In genomic region chr10:354901-355617, GRCh38 we compare ENCODE assay signal across 30 cellular contexts.
"Had no signal": no experiment of that assay in that cellular context is flagged by ENCODE, and none has a peak within 500 bp of the region (broad histone marks: within the 10 kb centered on the region; RNA-seq: fewer than 3 reads in every experiment).

No MANE protein-coding gene starts in this region.

- H3K4me3 Mint-ChIP-seq: activated B cell treated with CpG ODN at 0.5 μM for 24 hours; activated CD4-positive, alpha-beta memory T cell treated with anti-CD3 and anti-CD28 coated beads for 36 hours; activated CD4-positive, alpha-beta T cell treated with anti-CD3 and anti-CD28 coated beads, Interleukin-2, amount 10 ng/mL, durations not matched to agents 7 days and 5 days; activated naive CD8-positive, alpha-beta T cell treated with anti-CD3 and anti-CD28 coated beads, Interleukin-2, amount 10 ng/mL, durations not matched to agents 7 days and 5 days; activated T-cell treated with anti-CD3 and anti-CD28 coated beads, Interleukin-2, amount 50 U/mL, for 4 hours had no signal

- H3K27ac ChIP-seq: adrenal gland, SJCRH30 had no signal

- H3K36me3 ChIP-seq: SJCRH30 had no signal

- H3K27ac Mint-ChIP-seq: activated B cell treated with CpG ODN at 0.5 μM for 24 hours; activated CD4-positive, alpha-beta memory T cell treated with anti-CD3 and anti-CD28 coated beads for 36 hours; activated CD4-positive, alpha-beta T cell treated with anti-CD3 and anti-CD28 coated beads, Interleukin-2, amount 10 ng/mL, durations not matched to agents 7 days and 5 days; activated naive CD8-positive, alpha-beta T cell treated with anti-CD3 and anti-CD28 coated beads, Interleukin-2, amount 10 ng/mL, durations not matched to agents 7 days and 5 days; T-helper 17 cell had no signal

- H3K9me3 ChIP-seq: adrenal gland, SJCRH30 had no signal

- H3K27me3 Mint-ChIP-seq: activated CD4-positive, alpha-beta memory T cell treated with anti-CD3 and anti-CD28 coated beads for 36 hours; activated CD4-positive, alpha-beta T cell treated with anti-CD3 and anti-CD28 coated beads, Interleukin-2, amount 10 ng/mL, durations not matched to agents 7 days and 5 days; activated naive CD8-positive, alpha-beta T cell treated with anti-CD3 and anti-CD28 coated beads, Interleukin-2, amount 10 ng/mL, durations not matched to agents 7 days and 5 days; T-helper 17 cell had no signal

- ATAC-seq: activated T-cell treated with anti-CD3 and anti-CD28 coated beads, Interleukin-2, amount 50 U/mL, for 4 hours; Panc1; SK-N-SH treated with all-trans-retinoic acid at 6 μM for 48 hours; T-helper 17 cell had no signal

- DNase-seq: activated B cell treated with CpG ODN at 0.5 μM for 24 hours; activated CD4-positive, alpha-beta memory T cell treated with anti-CD3 and anti-CD28 coated beads for 36 hours; activated CD4-positive, alpha-beta T cell treated with anti-CD3 and anti-CD28 coated beads for 1 hour; activated CD4-positive, alpha-beta T cell treated with anti-CD3 and anti-CD28 coated beads, Interleukin-2, amount 10 ng/mL, durations not matched to agents 7 days and 5 days; activated CD8-positive, alpha-beta memory T cell treated with anti-CD3 and anti-CD28 coated beads for 24 hours; activated naive CD4-positive, alpha-beta T cell treated with anti-CD3 and anti-CD28 coated beads, Interleukin-2, amount 50 U/mL, for 16 hours; activated naive CD8-positive, alpha-beta T cell treated with anti-CD3 and anti-CD28 coated beads, Interleukin-2, amount 10 ng/mL, durations not matched to agents 7 days and 5 days; activated T-cell treated with anti-CD3 and anti-CD28 coated beads, Interleukin-2, amount 50 U/mL, for 4 hours; adrenal gland; anterior cingulate cortex; caudate nucleus; Karpas-422; MM.1S; NCI-H1105; NCI-H1436; NCI-H1694 treated with DMSO at 0.1 percent for 48 hours; NCI-H2029 treated with DMSO at 0.1 percent for 48 hours; NCI-H345; NCI-H510A; NCI-H526 treated with DMSO at 0.1 percent for 48 hours; NCI-H82; NK-92 treated with Interleukin-12 subunit alpha and Interleukin-12 subunit beta, amount 100 ng/mL, for 24 hours; OCI-M1; Right ventricle myocardium superior; RPMI8226; SJCRH30; T-helper 17 cell; T-helper 9 cell had no signal

- H3K4me1 ChIP-seq: adrenal gland had no signal

- H3K27me3 ChIP-seq: adrenal gland, SJCRH30 had no signal

- H3K9me3 Mint-ChIP-seq: activated B cell treated with CpG ODN at 0.5 μM for 24 hours; activated CD4-positive, alpha-beta memory T cell treated with anti-CD3 and anti-CD28 coated beads for 36 hours; activated CD4-positive, alpha-beta T cell treated with anti-CD3 and anti-CD28 coated beads, Interleukin-2, amount 10 ng/mL, durations not matched to agents 7 days and 5 days; activated naive CD8-positive, alpha-beta T cell treated with anti-CD3 and anti-CD28 coated beads, Interleukin-2, amount 10 ng/mL, durations not matched to agents 7 days and 5 days; activated T-cell treated with anti-CD3 and anti-CD28 coated beads, Interleukin-2, amount 50 U/mL, for 4 hours had no signal

- H3K4me3 ChIP-seq: adrenal gland, SJCRH30 had no signal

- H3K36me3 Mint-ChIP-seq: activated CD4-positive, alpha-beta memory T cell treated with anti-CD3 and anti-CD28 coated beads for 36 hours; activated naive CD8-positive, alpha-beta T cell treated with anti-CD3 and anti-CD28 coated beads, Interleukin-2, amount 10 ng/mL, durations not matched to agents 7 days and 5 days had no signal
